In genomic region chr11:57761301-57762234, GRCh38 we compare ENCODE assay signal across 8 cellular contexts. TPM values are rescaled to one million over a fixed set of nuclear protein-coding genes. Genes with fewer than 3 reads are reported as not detected.
DNase-seq lines count a peak whose midpoint lies in the region; ATAC-seq and TF ChIP-seq lines count a peak whose summit lies in the region.

Gene CTNND1 (plus strand): TSS chr11:57761802. CDS start chr11:57791479, 29,677 bp downstream.

- H3K4me1 Mint-ChIP-seq in progenitor cell of endocrine pancreas (ENCODE audit: low read depth) = peaks cover 25% of the 10 kb centered on the region
- peaks cover 0 to 1% (median 0%) of the 10 kb centered on the region in 4 donors for H3K4me1 Mint-ChIP-seq in CD4-positive, alpha-beta memory T cell

- CTCF ChIA-PET in BJ (lab: Yijun Ruan, JAX) = interaction anchor here (0.6 to 12.1 kb wide), 8 partner anchors 10 to 97 kb away, joined by 3 to 137 read pairs (median 3); partner anchors contain the start of genes BTBD18 and SELENOH
- CTCF ChIA-PET in CD4-positive, alpha-beta memory T cell (lab: Charles Lee; ENCODE audit: partially characterized antibody) = interaction anchor here (1.3 to 5.4 kb wide), 2 partner anchors 18 to 39 kb away, joined by 4 to 44 read pairs; no protein-coding TSS in a partner anchor

- H3K9me3 Mint-ChIP-seq in progenitor cell of endocrine pancreas (ENCODE audit: low read depth) = no peaks in the 10 kb centered on the region
- H3K9me3 Mint-ChIP-seq in CD4-positive, alpha-beta memory T cell = no peaks in the 10 kb centered on the region

- no peaks in the 10 kb centered on the region for H3K27me3 Mint-ChIP-seq in progenitor cell of endocrine pancreas
- peaks cover 0 to 1% of the 10 kb centered on the region in 2 donors for H3K27me3 Mint-ChIP-seq in CD4-positive, alpha-beta memory T cell

- peaks cover 31% of the 10 kb centered on the region for H3K4me1 ChIP-seq in body of pancreas
- H3K4me1 ChIP-seq in CD4-positive, alpha-beta memory T cell (ENCODE audit: insufficient read depth, low read length) = no peaks in the 10 kb centered on the region

- ATAC-seq in GM18873 (IDR thresholded peaks at IDR 0.05; ENCODE audit: low FRiP score, unreplicated experiment) (peak; percentile 86), HG03103 (IDR thresholded peaks at IDR 0.05; ENCODE audit: low read depth, unreplicated experiment) (peak; percentile 96), body of pancreas (peak; percentile 100)

- intact Hi-C loops in body of pancreas (cut with DNase I) = no loop called here
- intact Hi-C loops in CD4-positive, alpha-beta memory T cell (cut with micrococcal nuclease) = no loop called here

- H3K36me3 ChIP-seq in BJ (ENCODE audit: control insufficient read depth, insufficient read depth, low read length) (no peaks in the 10 kb centered on the region), body of pancreas (replicated peaks in 1 of 2; ENCODE audit: insufficient read depth in 1 of 2, low read depth in 2 of 2) (no peaks in the 10 kb centered on the region)
- no peaks in the 10 kb centered on the region for H3K36me3 ChIP-seq in CD4-positive, alpha-beta memory T cell (ENCODE audit: insufficient read depth, low read length)

- DNase-seq in BJ (ENCODE audit: low read depth) = peak; percentile 85
- peak; percentile 96 for DNase-seq in NCI-H526 treated with DMSO at 0.1 percent for 48 hours (lab: John Stamatoyannopoulos, UW)
- peak; percentile 90 to 96 (median 94) for DNase-seq in body of pancreas
- DNase-seq in hippocampal formation (lab: John Stamatoyannopoulos, UW) = peak; percentile 69 to 94
- DNase-seq in progenitor cell of endocrine pancreas (ENCODE audit: low spot score, unreplicated experiment) = peak; percentile 71
- DNase-seq in CD4-positive, alpha-beta memory T cell = no peak

- H3K27me3 ChIP-seq in BJ (ENCODE audit: control insufficient read depth, insufficient read depth, low read length) (no peaks in the 10 kb centered on the region), body of pancreas (no peaks in the 10 kb centered on the region)
- H3K27me3 ChIP-seq in CD4-positive, alpha-beta memory T cell (ENCODE audit: insufficient read depth, low read length) = no peaks in the 10 kb centered on the region

- peak; percentile 64 to 94 (median 93) for TF ChIP-seq POLR2A in body of pancreas (IDR thresholded peaks at IDR 0.05)

- POLR2A ChIA-PET in BJ (lab: Charles Lee) = interaction anchor here (0.6 to 1.0 kb wide), 4 partner anchors 17 to 43 kb away, joined by 3 to 5 read pairs (median 3); no protein-coding TSS in a partner anchor
- POLR2A ChIA-PET in CD4-positive, alpha-beta memory T cell (lab: Charles Lee; ENCODE audit: partially characterized antibody) = interaction anchor here (0.9 to 1.9 kb wide), 2 partner anchors 20 to 39 kb away, joined by 3 to 6 read pairs; partner anchors contain the start of gene SELENOH

- peak within 1 kb of the TSS; percentile 79 for H3K4me3 ChIP-seq in BJ (ENCODE audit: low read depth, low read length)
- peak within 1 kb of the TSS; percentile 30 to 41 for H3K4me3 ChIP-seq in body of pancreas
- H3K4me3 ChIP-seq in CD4-positive, alpha-beta memory T cell (ENCODE audit: low read length in 2 of 2) = no peak within 1 kb of the TSS

- H3K9me3 ChIP-seq in body of pancreas = no peaks in the 10 kb centered on the region
- H3K9me3 ChIP-seq in CD4-positive, alpha-beta memory T cell (ENCODE audit: control insufficient read depth in 1 of 2, low read length in 2 of 2) = no peaks in the 10 kb centered on the region

- peak within 1 kb of the TSS; percentile 95 to 97 (median 96) for H3K27ac ChIP-seq in body of pancreas
- H3K27ac ChIP-seq in CD4-positive, alpha-beta memory T cell (ENCODE audit: low read depth, low read length) = no peak within 1 kb of the TSS

- 1 to 3% methylated on average over 13 of the region's 13 CpGs for WGBS in body of pancreas, 2 donors

- H3K36me3 Mint-ChIP-seq in progenitor cell of endocrine pancreas (ENCODE audit: insufficient read depth) = peaks cover 9% of the 10 kb centered on the region
- H3K36me3 Mint-ChIP-seq in CD4-positive, alpha-beta memory T cell = peaks cover 0 to under 1% of the 10 kb centered on the region in 2 donors

- H3K27ac Mint-ChIP-seq in progenitor cell of endocrine pancreas = peak within 1 kb of the TSS; percentile 100
- peak within 1 kb of the TSS in 1 of 7 donors; percentile 19 for H3K27ac Mint-ChIP-seq in CD4-positive, alpha-beta memory T cell

- TF ChIP-seq CTCF in BJ (IDR thresholded peaks at IDR 0.05; ENCODE audit: insufficient read depth, low read depth, low read length) (no peak), body of pancreas (IDR thresholded peaks at IDR 0.05) (peak in 2 of 7 experiments; percentile 5 to 26), progenitor cell of endocrine pancreas (IDR thresholded peaks at IDR 0.05; ENCODE audit: unreplicated experiment) (no peak)

- peak within 1 kb of the TSS; percentile 92 for H3K4me3 Mint-ChIP-seq in progenitor cell of endocrine pancreas (ENCODE audit: low read depth)
- peak within 1 kb of the TSS in 1 of 8 donors; percentile 52 for H3K4me3 Mint-ChIP-seq in CD4-positive, alpha-beta memory T cell

RNA-seq across cellular contexts. Expression of gene CTNND1, which starts in this region (rescaled TPM):
- 145 and 286 TPM in 2 replicates for polyA plus RNA-seq in BJ (2011; rRNA removed)
- 342 and 481 TPM in 2 replicates for polyA minus RNA-seq in BJ (2011; rRNA and poly(A)+ RNA removed)
- 100 to 1,000 TPM; 115 to 178 TPM for total RNA-seq in body of pancreas
- total RNA-seq in progenitor cell of endocrine pancreas = 346 and 367 TPM in 2 replicates
- total RNA-seq in CD4-positive, alpha-beta memory T cell = 10 to 100 TPM; 10.3 to 11.1 TPM
- polyA plus RNA-seq in CD4-positive, alpha-beta memory T cell = 1 to 10 TPM in 1 of 2 donors, under 1 TPM in 1; 0.91 to 1.6 TPM

Comparison
In these comparisons a context has a peak if more than half of its experiments do, and no peak if none do; other contexts are left out.
1. RNA of gene CTNND1 (total RNA-seq): 346 to 367 TPM in progenitor cell of endocrine pancreas and 115 to 178 TPM in body of pancreas; 10.3 to 11.1 TPM in CD4-positive, alpha-beta memory T cell; every median in the first group is over 4 times any median in the second.
2. RNA of gene CTNND1 (polyA plus RNA-seq): 145 to 286 TPM in BJ; 0.91 to 1.6 TPM in CD4-positive, alpha-beta memory T cell; every median in the first group is over 10 times any median in the second.
3. DNase-seq: peak in BJ (single experiment), NCI-H526 treated with DMSO at 0.1 percent for 48 hours (single experiment), body of pancreas (4 of 4), hippocampal formation (2 of 2) and progenitor cell of endocrine pancreas (single experiment); none in CD4-positive, alpha-beta memory T cell (0 of 5).
4. H3K4me3 ChIP-seq: peak in BJ (single experiment) and body of pancreas (2 of 2); none in CD4-positive, alpha-beta memory T cell (0 of 2).
5. Peak in every context shown above with its lines, with median percentiles within 50 percentile points of each other: ATAC-seq.